1 cellular context compared by ENCODE assay signal in the genomic region with DNA sequence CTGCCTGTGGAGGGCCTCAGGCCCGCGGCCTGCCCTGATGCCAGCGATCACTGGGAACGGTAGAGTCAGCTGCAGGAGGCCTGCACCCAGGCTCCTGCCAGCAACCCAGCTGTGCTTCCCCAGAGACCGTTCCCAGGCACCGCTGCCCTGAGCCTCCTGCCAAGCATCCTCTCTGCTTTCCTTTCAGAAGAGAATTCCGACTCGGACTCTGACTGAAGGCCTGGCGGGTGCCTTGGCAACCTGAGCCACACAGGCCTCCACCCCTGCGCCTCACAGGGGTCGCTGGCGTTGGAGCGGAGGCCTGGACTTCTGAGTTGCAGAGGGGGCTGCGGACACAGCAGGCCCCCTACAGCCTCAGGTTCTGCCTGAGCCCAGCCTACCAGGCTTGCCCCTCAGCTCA.
TF ChIP-seq lines count a peak whose summit lies in the region.

No MANE protein-coding gene starts in this region.

TF ChIP-seq in K562, 482 proteins besides CTCF, POLR2A, EP300 and RAD21:
- no peak for TF ChIP-seq ZNF175 (CRISPR knock-in tag; IDR thresholded peaks at IDR 0.05; ENCODE audit: low read depth)
- 0 out of 2 replicates have a peak, but pooled peaks have one; percentile 18 for TF ChIP-seq RBFOX2 (IDR thresholded peaks at IDR 0.05; ENCODE audit: low read depth, low read length)
- TF ChIP-seq, protein P1, sequence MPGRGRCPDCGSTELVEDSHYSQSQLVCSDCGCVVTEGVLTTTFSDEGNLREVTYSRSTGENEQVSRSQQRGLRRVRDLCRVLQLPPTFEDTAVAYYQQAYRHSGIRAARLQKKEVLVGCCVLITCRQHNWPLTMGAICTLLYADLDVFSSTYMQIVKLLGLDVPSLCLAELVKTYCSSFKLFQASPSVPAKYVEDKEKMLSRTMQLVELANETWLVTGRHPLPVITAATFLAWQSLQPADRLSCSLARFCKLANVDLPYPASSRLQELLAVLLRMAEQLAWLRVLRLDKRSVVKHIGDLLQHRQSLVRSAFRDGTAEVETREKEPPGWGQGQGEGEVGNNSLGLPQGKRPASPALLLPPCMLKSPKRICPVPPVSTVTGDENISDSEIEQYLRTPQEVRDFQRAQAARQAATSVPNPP (IDR thresholded peaks at IDR 0.05; ENCODE audit: borderline replicate concordance, insufficient read depth, insufficient read length), result no peak
- TF ChIP-seq SNRNP70 (optimal IDR thresholded peaks at IDR 0.05; ENCODE audit: low read depth, low read length), result no peak
